18 cellular contexts compared by ENCODE assay signal in the genomic region with DNA sequence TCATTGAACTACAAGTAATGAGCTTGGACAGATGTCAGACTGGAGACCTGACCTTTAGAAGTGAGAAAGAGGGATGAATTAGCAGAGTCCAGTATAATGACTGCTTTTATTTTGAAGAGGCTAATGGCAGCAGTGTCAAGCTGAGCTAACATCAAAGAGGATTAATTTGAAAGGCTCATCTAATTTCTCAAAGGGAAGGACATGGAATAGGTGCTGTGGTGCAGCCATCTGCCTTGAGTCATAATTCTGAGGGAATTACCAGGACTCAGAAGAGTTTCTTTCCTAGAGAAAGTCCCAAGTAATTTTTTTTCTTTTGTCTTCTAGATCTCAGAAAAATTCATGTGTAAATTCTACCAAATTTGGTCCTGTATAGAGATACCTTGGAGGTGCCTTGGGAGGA. TPM values are rescaled to one million over a fixed set of nuclear protein-coding genes. Genes with fewer than 3 reads are reported as not detected.
DNase-seq lines count a peak whose midpoint lies in the region; ATAC-seq and TF ChIP-seq lines count a peak whose summit lies in the region.
"Had no signal": no experiment of that assay in that cellular context is flagged by ENCODE, and none has a peak within 500 bp of the region (broad histone marks: within the 10 kb centered on the region; RNA-seq: fewer than 3 reads in every experiment).

No MANE protein-coding gene starts in this region.

- no peak overlapping the region for H3K4me3 ChIP-seq in GM23338
- H3K4me3 ChIP-seq: BLaER1 treated with 17β-estradiol and CSF1 and Interleukin-3, amounts not matched to agents 10 nM and 100 nM had no signal

- H3K27ac ChIP-seq in GM23338 (ENCODE audit: low read depth), result no peak overlapping the region
- H3K27ac ChIP-seq: BLaER1 treated with 17β-estradiol and CSF1 and Interleukin-3, amounts not matched to agents 10 nM and 100 nM; KMS-11 had no signal

- intact Hi-C loops in Right ventricle myocardium superior (cut with DNase I), result no loop called here
- intact Hi-C loops in posterior vena cava (cut with DNase I), result no loop called here

- no peaks in the 10 kb centered on the region for H3K79me2 ChIP-seq in GM23338 (replicated peaks; ENCODE audit: insufficient read depth)

- no peaks in the 10 kb centered on the region for H4K20me1 ChIP-seq in GM23338 (replicated peaks; ENCODE audit: insufficient read depth)
- H4K20me1 ChIP-seq: BLaER1 treated with 17β-estradiol and CSF1 and Interleukin-3, amounts not matched to agents 10 nM and 100 nM had no signal

- H3K27ac Mint-ChIP-seq in GM23338, result no peak overlapping the region
- H3K27ac Mint-ChIP-seq: CD8-positive, alpha-beta T cell had no signal

- no peaks in the 10 kb centered on the region for H3K9me2 ChIP-seq in GM23338 (ENCODE audit: insufficient read depth)

- no peaks in the 10 kb centered on the region for H3K36me3 Mint-ChIP-seq in GM23338 (ENCODE audit: low read depth)
- H3K36me3 Mint-ChIP-seq: CD8-positive, alpha-beta T cell had no signal

- H3K27me3 ChIP-seq in GM23338 (ENCODE audit: insufficient read depth), result no peaks in the 10 kb centered on the region
- H3K27me3 ChIP-seq: BLaER1 treated with 17β-estradiol and CSF1 and Interleukin-3, amounts not matched to agents 10 nM and 100 nM had no signal

- DNase-seq in GM23338 (ENCODE audit: low spot score), result no peak
- DNase-seq in NCI-H524 (lab: John Stamatoyannopoulos, UW), result peak; percentile 73 to 90
- DNase-seq in OCI-M1 (lab: John Stamatoyannopoulos, UW), result peak; percentile 5
- peak; percentile 23 for DNase-seq in renal cortical epithelial cell (ENCODE audit: low read depth)
- DNase-seq in Right ventricle myocardium superior, result no peak
- no peak for DNase-seq in posterior vena cava (ENCODE audit: low spot score)
- DNase-seq: CD8-positive, alpha-beta T cell; DMS79; MV-4-11; NCI-H2081; RPMI8226; SIG-M5; T-helper 1 cell had no signal

- no peaks in the 10 kb centered on the region for H3K36me3 ChIP-seq in GM23338 (ENCODE audit: insufficient read depth)
- H3K36me3 ChIP-seq: BLaER1 treated with 17β-estradiol and CSF1 and Interleukin-3, amounts not matched to agents 10 nM and 100 nM had no signal

- H3K4me3 Mint-ChIP-seq in GM23338, result no peak overlapping the region
- H3K4me3 Mint-ChIP-seq: CD8-positive, alpha-beta T cell had no signal

- H3K4me2 ChIP-seq in GM23338, result peak overlapping the region; percentile 12; the same call in 1 of the 2 replicates
- H3K4me2 ChIP-seq: BLaER1 treated with 17β-estradiol and CSF1 and Interleukin-3, amounts not matched to agents 10 nM and 100 nM; KMS-11 had no signal

- TF ChIP-seq CTCF in GM23338 (conservative IDR thresholded peaks at IDR 0.05; ENCODE audit: low read depth in 2 of 2), result no peak

- H3F3A ChIP-seq in GM23338 (replicated peaks; ENCODE audit: low read depth), result no peaks in the 10 kb centered on the region

- ATAC-seq in GM23338, result no peak
- no peak for ATAC-seq in Right ventricle myocardium superior (ENCODE audit: poor library complexity)
- no peak for ATAC-seq in GM18520 (IDR thresholded peaks at IDR 0.05; ENCODE audit: unreplicated experiment)
- ATAC-seq: CD8-positive, alpha-beta T cell; SK-N-SH treated with all-trans-retinoic acid at 6 μM for 48 hours had no signal

- peaks cover 5% of the 10 kb centered on the region for H3K27me3 Mint-ChIP-seq in GM23338 (ENCODE audit: insufficient read depth, low read depth, poor library complexity)

- no peak overlapping the region for H2AFZ ChIP-seq in GM23338

- H3K9me3 Mint-ChIP-seq in GM23338, result no peaks in the 10 kb centered on the region
- H3K9me3 Mint-ChIP-seq: CD8-positive, alpha-beta T cell had no signal

- H3K4me1 Mint-ChIP-seq in GM23338, result peaks cover 4% of the 10 kb centered on the region; the same call in 2 of the 3 replicates

- H3K4me1 ChIP-seq in GM23338 (ENCODE audit: insufficient read depth), result peaks cover 9% of the 10 kb centered on the region; the same call in 1 of the 2 replicates

TF ChIP-seq in GM23338, 12 proteins besides CTCF, POLR2A, EP300 and RAD21 (continues in another document):
- TF ChIP-seq, protein P1, sequence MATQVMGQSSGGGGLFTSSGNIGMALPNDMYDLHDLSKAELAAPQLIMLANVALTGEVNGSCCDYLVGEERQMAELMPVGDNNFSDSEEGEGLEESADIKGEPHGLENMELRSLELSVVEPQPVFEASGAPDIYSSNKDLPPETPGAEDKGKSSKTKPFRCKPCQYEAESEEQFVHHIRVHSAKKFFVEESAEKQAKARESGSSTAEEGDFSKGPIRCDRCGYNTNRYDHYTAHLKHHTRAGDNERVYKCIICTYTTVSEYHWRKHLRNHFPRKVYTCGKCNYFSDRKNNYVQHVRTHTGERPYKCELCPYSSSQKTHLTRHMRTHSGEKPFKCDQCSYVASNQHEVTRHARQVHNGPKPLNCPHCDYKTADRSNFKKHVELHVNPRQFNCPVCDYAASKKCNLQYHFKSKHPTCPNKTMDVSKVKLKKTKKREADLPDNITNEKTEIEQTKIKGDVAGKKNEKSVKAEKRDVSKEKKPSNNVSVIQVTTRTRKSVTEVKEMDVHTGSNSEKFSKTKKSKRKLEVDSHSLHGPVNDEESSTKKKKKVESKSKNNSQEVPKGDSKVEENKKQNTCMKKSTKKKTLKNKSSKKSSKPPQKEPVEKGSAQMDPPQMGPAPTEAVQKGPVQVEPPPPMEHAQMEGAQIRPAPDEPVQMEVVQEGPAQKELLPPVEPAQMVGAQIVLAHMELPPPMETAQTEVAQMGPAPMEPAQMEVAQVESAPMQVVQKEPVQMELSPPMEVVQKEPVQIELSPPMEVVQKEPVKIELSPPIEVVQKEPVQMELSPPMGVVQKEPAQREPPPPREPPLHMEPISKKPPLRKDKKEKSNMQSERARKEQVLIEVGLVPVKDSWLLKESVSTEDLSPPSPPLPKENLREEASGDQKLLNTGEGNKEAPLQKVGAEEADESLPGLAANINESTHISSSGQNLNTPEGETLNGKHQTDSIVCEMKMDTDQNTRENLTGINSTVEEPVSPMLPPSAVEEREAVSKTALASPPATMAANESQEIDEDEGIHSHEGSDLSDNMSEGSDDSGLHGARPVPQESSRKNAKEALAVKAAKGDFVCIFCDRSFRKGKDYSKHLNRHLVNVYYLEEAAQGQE (IDR thresholded peaks at IDR 0.05; ENCODE audit: unreplicated experiment), result no peak
- TF ChIP-seq POLR2AphosphoS5 (IDR thresholded peaks at IDR 0.05; ENCODE audit: low read depth) (no peak), EZH2phosphoT487 (IDR thresholded peaks at IDR 0.05; ENCODE audit: unreplicated experiment) (no peak), STAT1 (IDR thresholded peaks at IDR 0.05; ENCODE audit: unreplicated experiment) (no peak), ZNF114 (CRISPR knock-in tag; IDR thresholded peaks at IDR 0.05) (no peak), NANOG (IDR thresholded peaks at IDR 0.05; ENCODE audit: borderline replicate concordance) (no peak), ZNF331 (CRISPR knock-in tag; IDR thresholded peaks at IDR 0.05; ENCODE audit: low read depth) (no peak), EZH2 (IDR thresholded peaks at IDR 0.05; ENCODE audit: low read depth, unreplicated experiment) (no peak)
- TF ChIP-seq, protein P2, sequence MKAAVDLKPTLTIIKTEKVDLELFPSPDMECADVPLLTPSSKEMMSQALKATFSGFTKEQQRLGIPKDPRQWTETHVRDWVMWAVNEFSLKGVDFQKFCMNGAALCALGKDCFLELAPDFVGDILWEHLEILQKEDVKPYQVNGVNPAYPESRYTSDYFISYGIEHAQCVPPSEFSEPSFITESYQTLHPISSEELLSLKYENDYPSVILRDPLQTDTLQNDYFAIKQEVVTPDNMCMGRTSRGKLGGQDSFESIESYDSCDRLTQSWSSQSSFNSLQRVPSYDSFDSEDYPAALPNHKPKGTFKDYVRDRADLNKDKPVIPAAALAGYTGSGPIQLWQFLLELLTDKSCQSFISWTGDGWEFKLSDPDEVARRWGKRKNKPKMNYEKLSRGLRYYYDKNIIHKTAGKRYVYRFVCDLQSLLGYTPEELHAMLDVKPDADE (IDR thresholded peaks at IDR 0.05), result no peak

RNA-seq across cellular contexts. Expression of a gene that starts 57.7 kb away (rescaled TPM):
- not detected in 2 replicates for total RNA-seq in GM23338 (2014; rRNA removed; shearing (Covaris generic))
- 0.40 TPM in 1 of 2 replicates, not detected in the other for polyA plus RNA-seq in GM23338 (2016; fragmentation: Nextera tagmentation; extraction: Ambion mirVana)
- total RNA-seq in renal cortical epithelial cell (not detected in 2 replicates), Right ventricle myocardium superior (18.8 TPM), posterior vena cava (not detected)
- total RNA-seq: CD8-positive, alpha-beta T cell; HT-29 had no signal

Comparison
In these comparisons a context has a peak if more than half of its experiments do, and no peak if none do; other contexts are left out.
1. DNase-seq: peak in NCI-H524 (2 of 2), OCI-M1 (single experiment) and renal cortical epithelial cell (single experiment); none in GM23338 (single experiment), Right ventricle myocardium superior (single experiment) and posterior vena cava (single experiment).
2. RNA of a gene that starts 57.7 kb away (total RNA-seq): 18.8 TPM in Right ventricle myocardium superior (single experiment); not detected in posterior vena cava, not detected in renal cortical epithelial cell and not detected in GM23338; every median in the first group is over 10 times any median in the second.